Comparison of ENCODE assay signal across 15 cellular contexts in the genomic region with DNA sequence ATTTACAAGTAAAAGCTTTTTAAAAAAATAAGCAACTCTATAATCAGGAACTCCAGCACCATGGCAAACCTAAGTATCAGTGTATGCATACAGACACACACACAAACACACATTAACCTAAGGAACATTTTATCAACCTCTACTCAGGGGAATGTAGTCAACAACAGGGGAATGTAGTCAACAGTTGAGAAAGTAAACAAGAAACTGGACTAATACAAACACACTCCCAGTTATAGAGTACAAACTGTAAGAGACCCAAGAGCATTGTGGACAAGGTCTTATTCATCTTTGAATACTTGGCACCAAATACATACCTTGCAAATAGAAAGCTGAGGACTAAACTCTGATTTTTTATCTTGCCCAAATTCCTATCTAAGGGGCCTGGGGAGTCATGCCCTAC.
"Had no signal": no experiment of that assay in that cellular context is flagged by ENCODE, and none has a peak within 500 bp of the region (broad histone marks: within the 10 kb centered on the region; RNA-seq: fewer than 3 reads in every experiment).

No MANE protein-coding gene starts in this region.

- ATAC-seq: activated CD4-positive, alpha-beta T cell treated with anti-CD3 and anti-CD28 coated beads for 36 hours; activated naive CD4-positive, alpha-beta T cell treated with anti-CD3 and anti-CD28 coated beads, Interleukin-2, amount 50 U/mL, for 72 hours; left colon; stimulated activated memory B cell treated with anti-CD40 and anti-IgM and Interleukin-4, amounts not matched to agents 10 μg/mL and 1 μg/mL and 100 μg/mL, for 72 hours had no signal

- H3K9me3 ChIP-seq: adrenal gland, sigmoid colon, thoracic aorta had no signal

- DNase-seq: activated CD4-positive, alpha-beta T cell treated with anti-CD3 and anti-CD28 coated beads for 36 hours; activated CD4-positive, alpha-beta T cell treated with anti-CD3 and anti-CD28 coated beads, Interleukin-2, amount 50 U/mL, for 48 hours; activated gamma-delta T cell treated with Interleukin-2 at 50 U/mL for 16 hours; adrenal gland; hippocampal formation; islet precursor cell; left colon; sigmoid colon; spleen; stimulated activated CD4-positive, alpha-beta T cell treated with anti-CD3 and anti-CD28 coated beads, Interleukin-4, amount 100 ng/mL, for 4 hours; SW 1271 had no signal

- H3K4me1 ChIP-seq: adrenal gland, esophagus muscularis mucosa, sigmoid colon, spleen had no signal

- H3K36me3 ChIP-seq: adrenal gland had no signal

- H3K4me3 ChIP-seq: adrenal gland, esophagus muscularis mucosa, sigmoid colon, spleen, thoracic aorta had no signal

- H3K27ac ChIP-seq: adrenal gland, esophagus muscularis mucosa, sigmoid colon, spleen, thoracic aorta had no signal

- H3K27me3 ChIP-seq: adrenal gland, esophagus muscularis mucosa, sigmoid colon, spleen had no signal
